Comparison of ENCODE assay signal across 20 cellular contexts in genomic region chr3:37125702-37126101, GRCh38.
"Had no signal": no experiment of that assay in that cellular context is flagged by ENCODE, and none has a peak within 500 bp of the region (broad histone marks: within the 10 kb centered on the region; RNA-seq: fewer than 3 reads in every experiment).

No MANE protein-coding gene starts in this region.

- H3K27ac ChIP-seq: dorsolateral prefrontal cortex, lower lobe of right lung, thyroid gland had no signal

- H3K27me3 ChIP-seq: dorsolateral prefrontal cortex, heart left ventricle, spleen, thyroid gland had no signal

- ATAC-seq: activated T-helper 17 cell treated with anti-CD3 and anti-CD28 coated beads, Interleukin-2, amount 50 U/mL, for 72 hours; effector memory CD8-positive, alpha-beta T cell; left cardiac atrium; naive thymus-derived CD4-positive, alpha-beta T cell; stimulated activated naive CD8-positive, alpha-beta T cell treated with anti-CD3 and anti-CD28 coated beads, Interleukin-15, Interleukin-2, amounts not matched to agents 100 U/mL and 50 U/mL, for 24 hours; T-cell; WTC11 had no signal

- DNase-seq: activated naive CD4-positive, alpha-beta T cell; activated T-cell treated with anti-CD3 and anti-CD28 coated beads, Interleukin-2, amount 50 U/mL, for 24 hours; dorsolateral prefrontal cortex; effector memory CD8-positive, alpha-beta T cell; heart left ventricle; islet precursor cell; left cardiac atrium; lower lobe of right lung; naive thymus-derived CD4-positive, alpha-beta T cell; retina; spleen; stimulated activated CD4-positive, alpha-beta T cell treated with anti-CD3 and anti-CD28 coated beads, Interleukin-4, amount 100 ng/mL, for 1 hour; stimulated activated naive CD8-positive, alpha-beta T cell treated with anti-CD3 and anti-CD28 coated beads, Interleukin-15, Interleukin-2, amounts not matched to agents 100 U/mL and 50 U/mL, for 24 hours; substantia nigra; T-cell; thyroid gland had no signal

- H3K36me3 ChIP-seq: lower lobe of right lung, thyroid gland had no signal

- H3K4me3 ChIP-seq: dorsolateral prefrontal cortex, heart left ventricle, lower lobe of right lung, spleen, thyroid gland had no signal

- H3K9me3 ChIP-seq: lower lobe of right lung, spleen, thyroid gland had no signal

- FAIRE-seq: astrocyte, colon had no signal
